ENCODE assay signal across 8 cellular contexts in the genomic region with DNA sequence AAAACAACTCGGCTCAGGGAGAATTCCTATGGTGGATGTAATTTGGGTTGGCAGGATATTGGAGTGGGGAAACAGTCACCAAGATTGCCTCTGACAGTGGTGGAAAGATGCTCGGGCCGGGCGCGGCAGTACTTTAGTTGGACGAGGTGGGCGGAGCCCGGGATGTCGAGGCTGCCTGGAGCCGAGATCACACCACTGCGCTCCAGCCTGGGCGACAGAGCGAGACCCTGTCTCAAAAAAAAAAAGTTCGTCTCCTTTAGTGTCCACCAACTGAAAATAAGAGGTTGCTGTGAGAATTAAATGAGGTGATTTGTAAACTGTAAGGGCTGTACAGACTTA. TPM values are rescaled to one million over a fixed set of nuclear protein-coding genes. Genes with fewer than 3 reads are reported as not detected.
A peak's percentile ranks its signal among the peaks of the same experiment; 100 is the strongest.
DNase-seq lines count a peak whose midpoint lies in the region; ATAC-seq and TF ChIP-seq lines count a peak whose summit lies in the region.

No MANE protein-coding gene starts in this region.

- peak overlapping the region; percentile 96 to 98 (median 98) for H3K4me3 Mint-ChIP-seq in naive thymus-derived CD8-positive, alpha-beta T cell

- H3K36me3 Mint-ChIP-seq in naive thymus-derived CD8-positive, alpha-beta T cell, result peaks cover 0 to 50% (median 3%) of the 10 kb centered on the region in 3 donors

- H3K9me3 Mint-ChIP-seq in naive thymus-derived CD8-positive, alpha-beta T cell, result no peaks in the 10 kb centered on the region

- DNase-seq in A172 (ENCODE audit: low spot score) (peak; percentile 28), NCI-H2171 treated with DMSO at 0.1 percent for 48 hours (lab: John Stamatoyannopoulos, UW) (peak; percentile 44), activated T-cell treated with anti-CD3 and anti-CD28 coated beads for 48 hours (ENCODE audit: low read depth) (peak; percentile 34), erythroblast (lab: John Stamatoyannopoulos, UW) (peak; percentile 58 to 70), superior temporal gyrus (ENCODE audit: extremely low spot score) (peak; percentile 55), OCI-M2 (lab: John Stamatoyannopoulos, UW; ENCODE audit: unreplicated experiment) (no peak)
- peak in 6 of 10 donors; percentile 11 to 66 (median 35) for DNase-seq in naive thymus-derived CD8-positive, alpha-beta T cell

- no peaks in the 10 kb centered on the region for H3K27me3 Mint-ChIP-seq in naive thymus-derived CD8-positive, alpha-beta T cell

- POLR2A ChIA-PET in naive thymus-derived CD8-positive, alpha-beta T cell (lab: Charles Lee), result interaction anchor here (0.5 to 5.6 kb wide), 31 partner anchors 9 to 287 kb away, joined by 3 to 103 read pairs (median 6); a partner anchor contains a TSS

- H3K27ac Mint-ChIP-seq in naive thymus-derived CD8-positive, alpha-beta T cell, result peak overlapping the region; percentile 92 to 99 (median 97)

- no peak for TF ChIP-seq POLR2A in erythroblast (IDR thresholded peaks at IDR 0.05; ENCODE audit: low read length)

- peak; percentile 8 for ATAC-seq in GM19397 (IDR thresholded peaks at IDR 0.05; ENCODE audit: unreplicated experiment)
- ATAC-seq in naive thymus-derived CD8-positive, alpha-beta T cell, result peak; percentile 22 to 28

- peaks cover 17 to 51% (median 38%) of the 10 kb centered on the region in 4 donors for H3K4me1 Mint-ChIP-seq in naive thymus-derived CD8-positive, alpha-beta T cell

RNA-seq across cellular contexts. Expression of a gene that starts 0.6 kb away (rescaled TPM):
- 134 and 164 TPM in 2 replicates for total RNA-seq in A172 (2014; rRNA removed; shearing (Covaris generic))
- 10 to 100 TPM; 74.8 to 75.9 TPM for total RNA-seq in naive thymus-derived CD8-positive, alpha-beta T cell
- polyA plus RNA-seq in naive thymus-derived CD8-positive, alpha-beta T cell, result 100 to 1,000 TPM; 109 to 142 (median 139) TPM

RNA-seq across cellular contexts. Expression of a gene that starts 41.4 kb away (rescaled TPM):
- total RNA-seq in A172 (2014; rRNA removed; shearing (Covaris generic)), result 7.0 and 9.2 TPM in 2 replicates
- 10 to 100 TPM; 23.0 to 24.4 TPM for total RNA-seq in naive thymus-derived CD8-positive, alpha-beta T cell
- 10 to 100 TPM in 1 of 3 donors, 1 to 10 TPM in 2; 8.7 to 13.0 (median 9.8) TPM for polyA plus RNA-seq in naive thymus-derived CD8-positive, alpha-beta T cell
